Comparison of ENCODE assay signal across 9 cellular contexts in the genomic region with DNA sequence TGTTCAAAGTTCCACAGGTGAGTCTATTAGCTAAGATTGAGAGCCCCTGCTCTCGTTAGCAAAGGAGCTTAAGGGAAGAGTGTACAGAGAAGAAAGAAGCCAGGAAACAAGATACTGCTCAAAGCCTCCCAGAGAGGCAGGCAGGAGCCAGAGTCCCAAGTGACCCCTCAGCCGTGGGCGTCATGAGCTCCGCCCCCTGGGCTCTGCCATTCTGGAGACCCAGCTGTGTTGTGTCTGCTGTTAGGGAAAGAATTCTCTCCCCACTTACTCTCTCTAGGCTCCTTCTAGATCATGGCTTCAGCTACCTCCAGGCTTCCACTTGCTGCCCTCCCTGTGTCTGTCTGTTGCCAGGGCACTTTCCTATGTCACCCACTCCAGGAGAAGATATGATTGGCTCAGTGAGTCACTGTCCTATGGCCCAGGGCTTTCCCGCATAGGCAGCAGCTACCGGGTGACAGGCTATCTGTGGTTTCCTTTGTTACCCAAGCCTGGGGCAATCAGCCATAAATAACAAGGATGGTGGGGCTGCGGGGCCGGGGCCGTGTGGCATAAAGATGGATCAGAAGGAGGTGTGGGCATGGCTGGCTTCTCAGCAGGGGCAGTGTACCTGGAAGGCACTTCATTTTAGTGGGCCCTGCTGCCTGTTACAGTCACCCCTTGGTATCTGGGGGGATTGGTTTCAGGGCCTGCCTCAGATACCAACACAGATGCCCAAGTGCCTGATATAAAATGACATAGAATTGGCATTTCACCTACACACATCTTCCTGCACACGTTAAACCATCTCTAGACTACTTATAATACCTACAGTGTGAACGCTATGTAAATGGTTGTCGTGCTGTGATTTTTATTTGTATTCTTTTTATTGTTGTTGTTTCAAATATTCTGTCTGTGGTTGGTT.
A peak's percentile ranks its signal among the peaks of the same experiment; 100 is the strongest.
DNase-seq lines count a peak whose midpoint lies in the region; ATAC-seq and TF ChIP-seq lines count a peak whose summit lies in the region.
"Had no signal": no experiment of that assay in that cellular context is flagged by ENCODE, and none has a peak within 500 bp of the region (broad histone marks: within the 10 kb centered on the region; RNA-seq: fewer than 3 reads in every experiment).

No MANE protein-coding gene starts in this region.

- peak overlapping the region; percentile 87 for H3K27ac ChIP-seq in psoas muscle
- no peak overlapping the region for H3K27ac ChIP-seq in CD4-positive, alpha-beta T cell (ENCODE audit: low read depth, low read length)
- H3K27ac ChIP-seq: A549 had no signal

- WGBS in psoas muscle, 3 donors = 42 to 50% (median 43%) methylated on average over 12 of the region's 12 CpGs

- no peak overlapping the region for H3K27ac Mint-ChIP-seq in CD4-positive, alpha-beta T cell

- H3K4me1 ChIP-seq in psoas muscle = peaks cover 33% of the 10 kb centered on the region
- H3K4me1 ChIP-seq: A549 had no signal

- ATAC-seq in SK-N-SH treated with all-trans-retinoic acid at 6 μM for 48 hours (peak; percentile 40; the same call in 2 of the 3 replicates), psoas muscle (peak; percentile 88 to 94 (median 91)), GM19328 (IDR thresholded peaks at IDR 0.05; ENCODE audit: unreplicated experiment) (no peak)
- no peak for ATAC-seq in CD4-positive, alpha-beta T cell (ENCODE audit: poor library complexity)
- ATAC-seq: A549 had no signal

- CTCF ChIA-PET in CD4-positive, alpha-beta T cell (lab: Charles Lee) = interaction anchor here (0.6 kb wide), 1 partner anchor 27 kb away, joined by 5 read pairs; no protein-coding TSS in a partner anchor

- no peaks in the 10 kb centered on the region for H3K9me3 Mint-ChIP-seq in CD4-positive, alpha-beta T cell

- no peaks in the 10 kb centered on the region for H3K9me3 ChIP-seq in psoas muscle
- no peaks in the 10 kb centered on the region for H3K9me3 ChIP-seq in CD4-positive, alpha-beta T cell (ENCODE audit: control insufficient read depth, low read length)
- H3K9me3 ChIP-seq: A549 had no signal

- DNase-seq in NCI-H748 (lab: John Stamatoyannopoulos, UW; ENCODE audit: unreplicated experiment) (peak; percentile 5), NCI-H748 treated with DMSO at 0.1 percent for 48 hours (lab: John Stamatoyannopoulos, UW) (no peak), fibroblast of pulmonary artery (ENCODE audit: low read depth) (peak; percentile 57), psoas muscle (peak; percentile 36 to 75), NCI-H187 (lab: John Stamatoyannopoulos, UW) (no peak)
- no peak for DNase-seq in CD4-positive, alpha-beta T cell

- intact Hi-C loops in psoas muscle (cut with DNase I) = loop anchor here in 1 of 2 donors (5.0 kb wide), 1 partner anchor 35 kb away; no protein-coding TSS in a partner anchor
- intact Hi-C loops in CD4-positive, alpha-beta T cell (cut with DNase I, micrococcal nuclease) = no loop called here

- no peak for TF ChIP-seq CTCF in fibroblast of pulmonary artery (IDR thresholded peaks at IDR 0.05; ENCODE audit: low read length, missing control alignments)
- no peak for TF ChIP-seq CTCF in psoas muscle (IDR thresholded peaks at IDR 0.05)
- TF ChIP-seq CTCF in CD4-positive, alpha-beta T cell (IDR thresholded peaks at IDR 0.05) = no peak

- no peaks in the 10 kb centered on the region for H3K4me1 Mint-ChIP-seq in CD4-positive, alpha-beta T cell (ENCODE audit: low read depth)

- H3K36me3 ChIP-seq in psoas muscle (ENCODE audit: insufficient read depth in 1 of 2, low read depth in 1 of 2) = no peaks in the 10 kb centered on the region

- no peaks in the 10 kb centered on the region for H3K27me3 Mint-ChIP-seq in CD4-positive, alpha-beta T cell

- no peaks in the 10 kb centered on the region for H3K36me3 Mint-ChIP-seq in CD4-positive, alpha-beta T cell (ENCODE audit: low read depth)

- no peak overlapping the region for H3K4me3 ChIP-seq in fibroblast of pulmonary artery (replicated peaks; ENCODE audit: low read depth, low read length)
- H3K4me3 ChIP-seq in psoas muscle = peak overlapping the region; percentile 37
- H3K4me3 ChIP-seq: A549 had no signal

- POLR2A ChIA-PET in CD4-positive, alpha-beta T cell (lab: Charles Lee) = interaction anchor here (0.6 kb wide), 1 partner anchor 25 kb away, joined by 3 read pairs; no protein-coding TSS in a partner anchor

- no peak overlapping the region for H3K4me3 Mint-ChIP-seq in CD4-positive, alpha-beta T cell

- no peaks in the 10 kb centered on the region for H3K27me3 ChIP-seq in psoas muscle (ENCODE audit: insufficient read depth in 3 of 3, low read length in 2 of 3)
- H3K27me3 ChIP-seq in CD4-positive, alpha-beta T cell (ENCODE audit: control insufficient read depth, insufficient read depth, low read length) = no peaks in the 10 kb centered on the region

TF ChIP-seq in SK-N-SH treated with all-trans-retinoic acid at 6 μM for 48 hours, 23 proteins besides CTCF, POLR2A, EP300 and RAD21:
- no peak for TF ChIP-seq GLIS3 (CRISPR knock-in tag; IDR thresholded peaks at IDR 0.05)
- no peak for TF ChIP-seq ISL1 (CRISPR knock-in tag; IDR thresholded peaks at IDR 0.05)
- TF ChIP-seq BACH2 (CRISPR knock-in tag; IDR thresholded peaks at IDR 0.05; ENCODE audit: borderline replicate concordance) = no peak
- TF ChIP-seq PATZ1 (CRISPR knock-in tag; IDR thresholded peaks at IDR 0.05; ENCODE audit: borderline replicate concordance) = no peak
- TF ChIP-seq PPARA (CRISPR knock-in tag; IDR thresholded peaks at IDR 0.05; ENCODE audit: borderline replicate concordance) = no peak
- TF ChIP-seq RARB (CRISPR knock-in tag; IDR thresholded peaks at IDR 0.05) = no peak
- TF ChIP-seq, protein P1, sequence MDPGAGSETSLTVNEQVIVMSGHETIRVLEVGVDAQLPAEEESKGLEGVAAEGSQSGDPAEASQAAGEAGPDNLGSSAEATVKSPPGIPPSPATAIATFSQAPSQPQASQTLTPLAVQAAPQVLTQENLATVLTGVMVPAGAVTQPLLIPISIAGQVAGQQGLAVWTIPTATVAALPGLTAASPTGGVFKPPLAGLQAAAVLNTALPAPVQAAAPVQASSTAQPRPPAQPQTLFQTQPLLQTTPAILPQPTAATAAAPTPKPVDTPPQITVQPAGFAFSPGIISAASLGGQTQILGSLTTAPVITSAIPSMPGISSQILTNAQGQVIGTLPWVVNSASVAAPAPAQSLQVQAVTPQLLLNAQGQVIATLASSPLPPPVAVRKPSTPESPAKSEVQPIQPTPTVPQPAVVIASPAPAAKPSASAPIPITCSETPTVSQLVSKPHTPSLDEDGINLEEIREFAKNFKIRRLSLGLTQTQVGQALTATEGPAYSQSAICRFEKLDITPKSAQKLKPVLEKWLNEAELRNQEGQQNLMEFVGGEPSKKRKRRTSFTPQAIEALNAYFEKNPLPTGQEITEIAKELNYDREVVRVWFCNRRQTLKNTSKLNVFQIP (CRISPR knock-in tag; IDR thresholded peaks at IDR 0.05; ENCODE audit: borderline replicate concordance, low read depth) = no peak
- TF ChIP-seq TCF4 (CRISPR knock-in tag; IDR thresholded peaks at IDR 0.05; ENCODE audit: borderline replicate concordance) = no peak
- TF ChIP-seq CSRNP3 (CRISPR knock-in tag; IDR thresholded peaks at IDR 0.05) = no peak
- TF ChIP-seq ZFP3 (CRISPR knock-in tag; IDR thresholded peaks at IDR 0.05) = no peak
- no peak for TF ChIP-seq OSR1 (CRISPR knock-in tag; IDR thresholded peaks at IDR 0.05)

Comparison
In these comparisons a context has a peak if more than half of its experiments do, and no peak if none do; other contexts are left out.
1. DNase-seq: peak in NCI-H748 (single experiment), fibroblast of pulmonary artery (single experiment) and psoas muscle (2 of 2); none in NCI-H748 treated with DMSO at 0.1 percent for 48 hours (single experiment), NCI-H187 (0 of 2) and CD4-positive, alpha-beta T cell (0 of 10).
2. ATAC-seq: peak in SK-N-SH treated with all-trans-retinoic acid at 6 μM for 48 hours (single experiment) and psoas muscle (4 of 4); none in CD4-positive, alpha-beta T cell (single experiment) and GM19328 (single experiment).